Comparison of ENCODE assay signal across 8 cellular contexts in the genomic region with DNA sequence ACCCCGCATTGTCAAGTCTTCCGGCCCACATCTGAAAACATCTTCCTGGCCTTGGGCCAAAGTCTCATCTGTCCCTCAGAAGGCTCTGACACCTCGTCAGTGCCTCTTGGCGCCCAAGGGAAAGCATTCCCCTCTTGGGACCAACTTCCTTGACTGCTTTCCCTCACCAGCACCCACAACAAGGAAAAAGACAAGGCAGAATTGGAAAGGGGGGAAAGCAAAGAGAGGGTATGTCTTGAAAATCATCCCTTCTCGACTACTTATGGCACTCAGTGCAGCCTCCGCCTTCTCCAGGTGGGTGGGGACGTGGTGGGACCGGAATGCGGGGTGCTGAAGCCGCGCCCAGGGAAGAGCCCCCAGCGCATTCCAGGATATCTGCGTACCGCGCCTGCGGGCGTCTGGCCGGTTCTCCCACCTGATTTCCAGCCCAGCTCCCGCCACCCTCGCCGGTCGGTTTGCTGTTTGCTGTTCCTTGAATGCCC. TPM values are rescaled to one million over a fixed set of nuclear protein-coding genes. Genes with fewer than 3 reads are reported as not detected.
DNase-seq lines count a peak whose midpoint lies in the region; ATAC-seq and TF ChIP-seq lines count a peak whose summit lies in the region.

No MANE protein-coding gene starts in this region.

- WGBS in neuronal stem cell (ENCODE audit: extremely low coverage in 2 of 2, insufficient read length in 2 of 2, insufficient replicate concordance in 1 of 2), 2 donors, result no CpG with 5 or more reads among the region's 22 CpGs

- no peak overlapping the region for H2BK12ac ChIP-seq in neuronal stem cell (ENCODE audit: low read length)

- no peak overlapping the region for H3K4ac ChIP-seq in neuronal stem cell (ENCODE audit: low read length)

- peaks cover 65% of the 10 kb centered on the region for H3K79me2 ChIP-seq in DOHH2 (ENCODE audit: control insufficient read depth, low read length)

- no peak overlapping the region for H2BK15ac ChIP-seq in neuronal stem cell (ENCODE audit: low read length)

- H3K36me3 Mint-ChIP-seq in T-helper 17 cell (ENCODE audit: low read depth), result peaks cover 2% of the 10 kb centered on the region

- H3K18ac ChIP-seq in neuronal stem cell (ENCODE audit: low read length), result peak overlapping the region; percentile 58

- H3K14ac ChIP-seq in neuronal stem cell (ENCODE audit: low read length), result no peak overlapping the region

- peak overlapping the region; percentile 83 for H2AFZ ChIP-seq in neuronal stem cell (ENCODE audit: low read length)

- ATAC-seq in HG02759 (IDR thresholded peaks at IDR 0.05; ENCODE audit: unreplicated experiment) (peak; percentile 2), T-helper 17 cell (no peak), HG02623 (IDR thresholded peaks at IDR 0.05; ENCODE audit: unreplicated experiment) (no peak), GM21529 (IDR thresholded peaks at IDR 0.05; ENCODE audit: unreplicated experiment) (no peak)

- no peak overlapping the region for H4K8ac ChIP-seq in neuronal stem cell (ENCODE audit: low read depth, low read length)

- H3K23ac ChIP-seq in neuronal stem cell (ENCODE audit: low read depth, low read length, poor library complexity), result peak overlapping the region; percentile 8

- H3K4me1 Mint-ChIP-seq in T-helper 17 cell, result peaks cover 44% of the 10 kb centered on the region

- no peaks in the 10 kb centered on the region for H4K20me1 ChIP-seq in DOHH2 (ENCODE audit: control insufficient read depth, insufficient read depth, low read depth, low read length)

- no peak overlapping the region for H4K91ac ChIP-seq in neuronal stem cell (ENCODE audit: low read depth, low read length, poor library complexity)

- H3K4me2 ChIP-seq in DOHH2 (ENCODE audit: low read length), result peak overlapping the region; percentile 83
- H3K4me2 ChIP-seq in neuronal stem cell (ENCODE audit: insufficient read depth, low read length, poor library complexity, severe bottlenecking), result peak overlapping the region; percentile 80

- no peaks in the 10 kb centered on the region for H3K9me3 ChIP-seq in DOHH2 (ENCODE audit: control insufficient read depth, insufficient read depth, low read length)
- no peaks in the 10 kb centered on the region for H3K9me3 ChIP-seq in T-helper 17 cell (ENCODE audit: control insufficient read depth, low read length, poor library complexity, severe bottlenecking)
- H3K9me3 ChIP-seq in neuronal stem cell (replicated peaks in 1 of 2; ENCODE audit: control insufficient read depth in 2 of 2, insufficient read depth in 1 of 2, low read depth in 1 of 2, low read length in 2 of 2), result no peaks in the 10 kb centered on the region

- TF ChIP-seq CTCF in DOHH2 (IDR thresholded peaks at IDR 0.05; ENCODE audit: low read depth, low read length, poor library complexity, severe bottlenecking), result no peak
- TF ChIP-seq CTCF in fibroblast of mammary gland (conservative IDR thresholded peaks at IDR 0.05; ENCODE audit: control insufficient read depth, insufficient read depth, low read depth, low read length), result no peak

- H3K36me3 ChIP-seq in DOHH2 (ENCODE audit: control insufficient read depth, low read length), result peaks cover 43% of the 10 kb centered on the region
- H3K36me3 ChIP-seq in neuronal stem cell (replicated peaks in 1 of 2; ENCODE audit: control insufficient read depth in 2 of 2, insufficient read depth in 2 of 2, low read length in 2 of 2), result peaks cover 20 to 41% of the 10 kb centered on the region in 2 donors

- H3K9me2 ChIP-seq in DOHH2 (replicated peaks; ENCODE audit: control insufficient read depth, low read length), result no peaks in the 10 kb centered on the region

- H3K27ac ChIP-seq in DOHH2 (ENCODE audit: low read depth, low read length) (peak overlapping the region; percentile 59), neuronal stem cell (replicated peaks; ENCODE audit: low read length) (peak overlapping the region; percentile 97)

- H2AK5ac ChIP-seq in neuronal stem cell (ENCODE audit: low read depth, low read length), result peak overlapping the region; percentile 25

- peak overlapping the region; percentile 97 for H3K4me3 Mint-ChIP-seq in T-helper 17 cell

- peak overlapping the region; percentile 45 for H2BK5ac ChIP-seq in neuronal stem cell (ENCODE audit: low read length)

- H3K27me3 Mint-ChIP-seq in T-helper 17 cell, result no peaks in the 10 kb centered on the region

- H3F3A ChIP-seq in DOHH2 (ENCODE audit: control insufficient read depth, insufficient read depth), result peaks cover 14% of the 10 kb centered on the region

- H3K4me1 ChIP-seq in DOHH2 (ENCODE audit: control insufficient read depth, low read length), result peaks cover 54% of the 10 kb centered on the region
- peaks cover 18 to 29% of the 10 kb centered on the region in 2 donors for H3K4me1 ChIP-seq in neuronal stem cell (ENCODE audit: control insufficient read depth in 2 of 2, insufficient read depth in 1 of 2, low read depth in 1 of 2, low read length in 2 of 2)

- H2BK120ac ChIP-seq in neuronal stem cell (ENCODE audit: low read depth, low read length), result no peak overlapping the region

- peak overlapping the region; percentile 84 for H3K4me3 ChIP-seq in DOHH2 (ENCODE audit: low read length)
- H3K4me3 ChIP-seq in fibroblast of mammary gland (ENCODE audit: control insufficient read depth, low read depth, low read length), result peak overlapping the region; percentile 67
- H3K4me3 ChIP-seq in neuronal stem cell (ENCODE audit: low read length in 2 of 2), result peak overlapping the region; percentile 68 to 83

- H3K27ac Mint-ChIP-seq in T-helper 17 cell, result peak overlapping the region; percentile 99

- no peaks in the 10 kb centered on the region for H3K27me3 ChIP-seq in DOHH2 (ENCODE audit: control insufficient read depth, low read length)
- no peaks in the 10 kb centered on the region for H3K27me3 ChIP-seq in neuronal stem cell (ENCODE audit: control insufficient read depth in 3 of 3, insufficient read depth in 3 of 3, low read depth in 1 of 3, low read length in 3 of 3)

- peaks cover 8% of the 10 kb centered on the region for H3K79me1 ChIP-seq in neuronal stem cell (ENCODE audit: low read depth, low read length)

- DNase-seq in T-helper 17 cell (no peak), fibroblast of mammary gland (ENCODE audit: low read depth) (no peak), neuronal stem cell (ENCODE audit: low spot score) (peak; percentile 69)
- DNase-seq in central memory CD4-positive, alpha-beta T cell, result no peak

- peak overlapping the region; percentile 78 for H3K9ac ChIP-seq in neuronal stem cell (ENCODE audit: low read depth, low read length, poor library complexity)

RNA-seq across cellular contexts. Expression of gene SLC39A1, which starts 0.6 kb away (rescaled TPM):
- total RNA-seq in T-helper 17 cell, result 10 to 100 TPM; 14.1 to 16.4 TPM
- polyA plus RNA-seq in neuronal stem cell (2013, experiment 1 of 2), result 83.0 TPM
- polyA plus RNA-seq in neuronal stem cell (2013, experiment 2 of 2), result 80.7 TPM

RNA-seq across cellular contexts. Expression of gene CREB3L4, which starts 3.8 kb away (rescaled TPM):
- 1 to 10 TPM; 4.5 to 6.0 TPM for total RNA-seq in T-helper 17 cell
- 14.4 TPM for polyA plus RNA-seq in neuronal stem cell (2013, experiment 1 of 2)
- polyA plus RNA-seq in neuronal stem cell (2013, experiment 2 of 2), result 14.5 TPM

RNA-seq across cellular contexts. Expression of gene CRTC2, which starts 5.5 kb away (rescaled TPM):
- 100 to 1,000 TPM; 133 to 151 TPM for total RNA-seq in T-helper 17 cell
- 22.5 TPM for polyA plus RNA-seq in neuronal stem cell (2013, experiment 1 of 2)
- polyA plus RNA-seq in neuronal stem cell (2013, experiment 2 of 2), result 21.8 TPM

RNA-seq across cellular contexts. Expression of gene JTB, which starts 13.6 kb away (rescaled TPM):
- total RNA-seq in T-helper 17 cell, result 10 to 100 TPM; 88.1 to 90.3 TPM
- polyA plus RNA-seq in neuronal stem cell (2013, experiment 1 of 2), result 64.0 TPM
- 61.0 TPM for polyA plus RNA-seq in neuronal stem cell (2013, experiment 2 of 2)

RNA-seq across cellular contexts. Expression of gene DENND4B, which starts 17.4 kb away (rescaled TPM):
- 100 to 1,000 TPM; 120 to 157 TPM for total RNA-seq in T-helper 17 cell
- 10.8 TPM for polyA plus RNA-seq in neuronal stem cell (2013, experiment 1 of 2)
- 10.8 TPM for polyA plus RNA-seq in neuronal stem cell (2013, experiment 2 of 2)
